22 cellular contexts compared by ENCODE assay signal in the genomic region with DNA sequence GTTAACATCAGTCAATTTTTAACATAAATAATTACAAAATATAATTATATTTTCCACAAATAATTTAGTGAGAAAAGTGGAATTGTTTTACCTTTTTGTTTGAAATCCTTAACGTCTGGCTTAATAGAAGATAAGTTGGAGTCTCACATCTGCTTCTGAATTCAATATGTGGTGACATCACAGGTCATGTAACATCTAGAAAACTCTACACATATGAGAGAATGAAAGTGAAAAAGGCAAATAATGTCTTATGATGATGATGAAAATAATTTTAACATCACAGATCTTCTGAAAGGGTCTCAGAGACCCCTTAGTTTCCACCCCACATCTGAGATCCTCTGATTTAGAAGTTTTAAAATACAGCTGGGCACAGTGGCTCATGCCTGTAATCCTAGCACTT.
A peak's percentile ranks its signal among the peaks of the same experiment; 100 is the strongest.
DNase-seq lines count a peak whose midpoint lies in the region; ATAC-seq and TF ChIP-seq lines count a peak whose summit lies in the region.
"Had no signal": no experiment of that assay in that cellular context is flagged by ENCODE, and none has a peak within 500 bp of the region (broad histone marks: within the 10 kb centered on the region; RNA-seq: fewer than 3 reads in every experiment).

No MANE protein-coding gene starts in this region.

- H3K9me3 Mint-ChIP-seq in CD14-positive monocyte, result no peaks in the 10 kb centered on the region
- H3K9me3 Mint-ChIP-seq in activated T-helper 2 cell treated with anti-CD3 and anti-CD28 coated beads, Interferon-gamma antibody, Interleukin-2, Interleukin-4, amounts not matched to agents 10 μg/mL and 5 μg/mL and 100 μg/mL, durations not matched to agents 14 hours and 24 hours and 36 hours, result no peaks in the 10 kb centered on the region
- no peaks in the 10 kb centered on the region for H3K9me3 Mint-ChIP-seq in stimulated activated memory B cell treated with anti-CD40 and anti-IgM and Interleukin-4, amounts not matched to agents 10 μg/mL and 1 μg/mL and 100 μg/mL, for 72 hours
- H3K9me3 Mint-ChIP-seq: CD4-positive, alpha-beta T cell had no signal

- peaks cover 13 to 16% of the 10 kb centered on the region in 2 donors for H3K36me3 Mint-ChIP-seq in CD14-positive monocyte
- peaks cover 60% of the 10 kb centered on the region for H3K36me3 Mint-ChIP-seq in activated T-helper 2 cell treated with anti-CD3 and anti-CD28 coated beads, Interferon-gamma antibody, Interleukin-2, Interleukin-4, amounts not matched to agents 10 μg/mL and 5 μg/mL and 100 μg/mL, durations not matched to agents 14 hours and 24 hours and 36 hours (ENCODE audit: low read depth)
- H3K36me3 Mint-ChIP-seq in stimulated activated memory B cell treated with anti-CD40 and anti-IgM and Interleukin-4, amounts not matched to agents 10 μg/mL and 1 μg/mL and 100 μg/mL, for 72 hours, result peaks cover 81% of the 10 kb centered on the region

- peaks cover 0 to 1% (median 0%) of the 10 kb centered on the region in 3 donors for H3K27me3 Mint-ChIP-seq in CD14-positive monocyte (ENCODE audit: low read depth in 3 of 3)
- H3K27me3 Mint-ChIP-seq in activated T-helper 2 cell treated with anti-CD3 and anti-CD28 coated beads, Interferon-gamma antibody, Interleukin-2, Interleukin-4, amounts not matched to agents 10 μg/mL and 5 μg/mL and 100 μg/mL, durations not matched to agents 14 hours and 24 hours and 36 hours (ENCODE audit: low read depth), result no peaks in the 10 kb centered on the region
- no peaks in the 10 kb centered on the region for H3K27me3 Mint-ChIP-seq in stimulated activated memory B cell treated with anti-CD40 and anti-IgM and Interleukin-4, amounts not matched to agents 10 μg/mL and 1 μg/mL and 100 μg/mL, for 72 hours

- DNase-seq in CD14-positive monocyte (ENCODE audit: low spot score) (no peak), NCI-H1417 treated with DMSO at 0.1 percent for 48 hours (lab: John Stamatoyannopoulos, UW) (no peak), NCI-H1930 (lab: John Stamatoyannopoulos, UW) (no peak)
- no peak for DNase-seq in activated T-helper 2 cell treated with anti-CD3 and anti-CD28 coated beads, Interferon-gamma antibody, Interleukin-2, Interleukin-4, amounts not matched to agents 10 μg/mL and 5 μg/mL and 100 μg/mL, durations not matched to agents 14 hours and 24 hours and 36 hours (ENCODE audit: low spot score)
- DNase-seq: BE2C; CD4-positive, alpha-beta T cell; COR-L47; DMS 273 treated with DMSO at 0.1 percent for 48 hours; DMS79 treated with DMSO at 0.1 percent for 48 hours; NCI-H1092; NCI-H1436 treated with DMSO at 0.1 percent for 48 hours; NCI-H2029; NCI-H226; NCI-H524; NCI-H774; OCI-M1; T-helper 1 cell had no signal

- no peak for TF ChIP-seq CTCF in CD14-positive monocyte (IDR thresholded peaks at IDR 0.05)

- H3K27ac Mint-ChIP-seq in CD14-positive monocyte, result peak overlapping the region in 6 of 7 donors; percentile 5 to 71 (median 46)
- peak overlapping the region; percentile 6 for H3K27ac Mint-ChIP-seq in activated T-helper 2 cell treated with anti-CD3 and anti-CD28 coated beads, Interferon-gamma antibody, Interleukin-2, Interleukin-4, amounts not matched to agents 10 μg/mL and 5 μg/mL and 100 μg/mL, durations not matched to agents 14 hours and 24 hours and 36 hours
- H3K27ac Mint-ChIP-seq in stimulated activated memory B cell treated with anti-CD40 and anti-IgM and Interleukin-4, amounts not matched to agents 10 μg/mL and 1 μg/mL and 100 μg/mL, for 72 hours, result peak overlapping the region; percentile 55
- H3K27ac Mint-ChIP-seq: CD4-positive, alpha-beta T cell had no signal

- no peak overlapping the region for H3K4me3 Mint-ChIP-seq in CD14-positive monocyte
- H3K4me3 Mint-ChIP-seq in activated T-helper 2 cell treated with anti-CD3 and anti-CD28 coated beads, Interferon-gamma antibody, Interleukin-2, Interleukin-4, amounts not matched to agents 10 μg/mL and 5 μg/mL and 100 μg/mL, durations not matched to agents 14 hours and 24 hours and 36 hours (ENCODE audit: low read depth), result no peak overlapping the region
- no peak overlapping the region for H3K4me3 Mint-ChIP-seq in stimulated activated memory B cell treated with anti-CD40 and anti-IgM and Interleukin-4, amounts not matched to agents 10 μg/mL and 1 μg/mL and 100 μg/mL, for 72 hours
- H3K4me3 Mint-ChIP-seq: CD4-positive, alpha-beta T cell had no signal

- peaks cover 14% of the 10 kb centered on the region for H3K4me1 Mint-ChIP-seq in CD14-positive monocyte
- H3K4me1 Mint-ChIP-seq in activated T-helper 2 cell treated with anti-CD3 and anti-CD28 coated beads, Interferon-gamma antibody, Interleukin-2, Interleukin-4, amounts not matched to agents 10 μg/mL and 5 μg/mL and 100 μg/mL, durations not matched to agents 14 hours and 24 hours and 36 hours (ENCODE audit: low read depth), result peaks cover 43% of the 10 kb centered on the region
- H3K4me1 Mint-ChIP-seq in stimulated activated memory B cell treated with anti-CD40 and anti-IgM and Interleukin-4, amounts not matched to agents 10 μg/mL and 1 μg/mL and 100 μg/mL, for 72 hours, result peaks cover 26% of the 10 kb centered on the region

- ATAC-seq in GM21717 (IDR thresholded peaks at IDR 0.05; ENCODE audit: unreplicated experiment), result peak; percentile 42
- ATAC-seq in stimulated activated memory B cell treated with anti-CD40 and anti-IgM and Interleukin-4, amounts not matched to agents 10 μg/mL and 1 μg/mL and 100 μg/mL, for 72 hours, result no peak
- no peak for ATAC-seq in GM21447 (IDR thresholded peaks at IDR 0.05; ENCODE audit: unreplicated experiment)
- ATAC-seq: A549, K562 had no signal

- intact Hi-C loops in CD14-positive monocyte (cut with micrococcal nuclease), result no loop called here
- intact Hi-C loops in activated T-helper 2 cell treated with anti-CD3 and anti-CD28 coated beads, Interferon-gamma antibody, Interleukin-2, Interleukin-4, amounts not matched to agents 10 μg/mL and 5 μg/mL and 100 μg/mL, durations not matched to agents 14 hours and 24 hours and 36 hours (cut with micrococcal nuclease), result loop anchor here (1.0 kb wide), 1 partner anchor 15 kb away; no protein-coding TSS in a partner anchor
